8 cellular contexts compared by ENCODE assay signal in the genomic region with DNA sequence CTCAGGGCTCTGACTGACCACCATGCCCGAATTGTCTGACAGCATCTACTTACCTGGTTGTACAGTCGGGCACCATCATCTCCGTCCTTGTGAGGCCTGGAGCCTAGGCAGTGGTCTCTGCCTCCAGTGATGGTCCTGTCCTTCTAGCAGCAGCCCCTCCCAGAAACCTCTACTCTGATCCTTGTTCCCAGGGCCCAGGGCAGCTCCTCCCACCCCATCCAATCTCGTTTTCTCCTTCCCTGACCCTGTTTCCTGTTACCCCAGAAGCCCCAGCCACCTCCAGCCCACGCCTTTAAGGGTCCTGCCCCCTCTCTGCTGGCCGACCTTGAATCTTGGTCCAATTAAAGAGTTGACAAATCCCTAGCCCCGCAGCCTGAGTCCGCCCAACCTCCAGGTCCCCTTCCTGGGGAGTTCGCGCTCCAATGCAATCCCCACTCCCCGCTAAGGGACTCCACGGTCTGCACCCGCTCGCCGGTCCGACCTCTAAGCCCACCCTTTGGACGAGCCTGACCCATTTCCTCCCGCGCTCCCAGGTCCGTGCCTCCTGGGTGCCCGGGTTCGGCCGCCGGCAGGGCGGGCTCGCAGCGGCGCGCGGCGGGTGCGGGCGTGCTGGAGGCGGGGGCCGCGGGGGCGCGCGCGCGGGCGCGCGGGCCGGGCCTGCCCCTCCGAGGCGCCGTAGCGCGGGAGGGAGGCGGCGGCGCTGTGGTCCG. TPM values are rescaled to one million over a fixed set of nuclear protein-coding genes. Genes with fewer than 3 reads are reported as not detected.
DNase-seq lines count a peak whose midpoint lies in the region; ATAC-seq and TF ChIP-seq lines count a peak whose summit lies in the region.

A gene with protein sequence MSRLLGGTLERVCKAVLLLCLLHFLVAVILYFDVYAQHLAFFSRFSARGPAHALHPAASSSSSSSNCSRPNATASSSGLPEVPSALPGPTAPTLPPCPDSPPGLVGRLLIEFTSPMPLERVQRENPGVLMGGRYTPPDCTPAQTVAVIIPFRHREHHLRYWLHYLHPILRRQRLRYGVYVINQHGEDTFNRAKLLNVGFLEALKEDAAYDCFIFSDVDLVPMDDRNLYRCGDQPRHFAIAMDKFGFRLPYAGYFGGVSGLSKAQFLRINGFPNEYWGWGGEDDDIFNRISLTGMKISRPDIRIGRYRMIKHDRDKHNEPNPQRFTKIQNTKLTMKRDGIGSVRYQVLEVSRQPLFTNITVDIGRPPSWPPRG (plus strand): TSS at position 660 of the 710 bp plus-strand sequence. CDS start 1,951 bp downstream, outside the sequence.

- ATAC-seq in GM18505 (IDR thresholded peaks at IDR 0.05; ENCODE audit: unreplicated experiment) = no peak

- CTCF ChIA-PET in activated naive CD4-positive, alpha-beta T cell treated with anti-CD3 and anti-CD28 coated beads for 36 hours (lab: Charles Lee) = no interaction called here

- H3K4me1 Mint-ChIP-seq in activated naive CD4-positive, alpha-beta T cell treated with anti-CD3 and anti-CD28 coated beads for 36 hours (ENCODE audit: low read depth) = peaks cover 41% of the 10 kb centered on the region

- intact Hi-C loops in activated naive CD4-positive, alpha-beta T cell treated with anti-CD3 and anti-CD28 coated beads for 36 hours (cut with micrococcal nuclease) = no loop called here

- H3K27me3 Mint-ChIP-seq in activated naive CD4-positive, alpha-beta T cell treated with anti-CD3 and anti-CD28 coated beads for 36 hours (ENCODE audit: low read depth) = no peaks in the 10 kb centered on the region

- TF ChIP-seq POLR2A in GM18505 (IDR thresholded peaks at IDR 0.05; ENCODE audit: borderline replicate concordance, extremely low read depth, insufficient read depth, insufficient read length) = no peak

- H3K4me1 ChIP-seq in neutrophil (ENCODE audit: control insufficient read depth in 1 of 2, insufficient read depth in 1 of 2, low read depth in 1 of 2, low read length in 1 of 2) = peaks cover 82 to 85% of the 10 kb centered on the region in 2 experiments

- H3K36me3 Mint-ChIP-seq in activated naive CD4-positive, alpha-beta T cell treated with anti-CD3 and anti-CD28 coated beads for 36 hours (ENCODE audit: low read depth) = peaks cover 33% of the 10 kb centered on the region

- no peak for TF ChIP-seq CTCF in neutrophil (IDR thresholded peaks at IDR 0.05)

- no peaks in the 10 kb centered on the region for H3K9me3 ChIP-seq in neutrophil

- H3K36me3 ChIP-seq in neutrophil = peaks cover 30% of the 10 kb centered on the region

- H3K27ac ChIP-seq in neutrophil = peak within 1 kb of the TSS; percentile 98

- H3K27ac Mint-ChIP-seq in activated naive CD4-positive, alpha-beta T cell treated with anti-CD3 and anti-CD28 coated beads for 36 hours = no peak within 1 kb of the TSS

- peak; percentile 20 for DNase-seq in SKM-1 (lab: John Stamatoyannopoulos, UW; ENCODE audit: unreplicated experiment)
- no peak for DNase-seq in SKM-1 treated with dmso at 0.1 percent for 144 hours (lab: John Stamatoyannopoulos, UW; ENCODE audit: unreplicated experiment)
- peak; percentile 94 for DNase-seq in NCI-H510A (lab: John Stamatoyannopoulos, UW)
- peak; percentile 22 for DNase-seq in activated naive CD4-positive, alpha-beta T cell treated with anti-CD3 and anti-CD28 coated beads for 36 hours
- DNase-seq in glomerular endothelial cell (ENCODE audit: extremely low read depth, low read depth, low spot score) = no peak
- DNase-seq in activated gamma-delta T cell (lab: John Stamatoyannopoulos, UW) = no peak

- peak within 1 kb of the TSS; percentile 57 to 96 for H3K4me3 ChIP-seq in neutrophil (ENCODE audit: low read depth in 1 of 2, low read length in 1 of 2)

- peaks cover 13% of the 10 kb centered on the region for H3K27me3 ChIP-seq in neutrophil

- H3K9me3 Mint-ChIP-seq in activated naive CD4-positive, alpha-beta T cell treated with anti-CD3 and anti-CD28 coated beads for 36 hours = no peaks in the 10 kb centered on the region

- H3K4me3 Mint-ChIP-seq in activated naive CD4-positive, alpha-beta T cell treated with anti-CD3 and anti-CD28 coated beads for 36 hours = peak within 1 kb of the TSS; percentile 82

RNA-seq across cellular contexts. Expression of the gene that starts here (rescaled TPM):
- total RNA-seq in activated naive CD4-positive, alpha-beta T cell treated with anti-CD3 and anti-CD28 coated beads for 36 hours = 10 to 100 TPM; 18.7 to 19.2 TPM
- 87.5 and 93.8 TPM in 2 replicates for total RNA-seq in glomerular endothelial cell

Comparison
In these comparisons a context has a peak if more than half of its experiments do, and no peak if none do; other contexts are left out.
1. DNase-seq: peak in SKM-1 (single experiment), NCI-H510A (single experiment) and activated naive CD4-positive, alpha-beta T cell treated with anti-CD3 and anti-CD28 coated beads for 36 hours (single experiment); none in SKM-1 treated with dmso at 0.1 percent for 144 hours (single experiment), glomerular endothelial cell (single experiment) and activated gamma-delta T cell (single experiment).